ENCODE assay signal across 8 cellular contexts in genomic region chr14:24232121-24232644, GRCh38. TPM values are rescaled to one million over a fixed set of nuclear protein-coding genes. Genes with fewer than 3 reads are reported as not detected.
DNase-seq lines count a peak whose midpoint lies in the region; ATAC-seq and TF ChIP-seq lines count a peak whose summit lies in the region.

Gene NEDD8, minus strand, starts transcription at chr14:24232367. Its CDS starts 100 bp downstream, at chr14:24232267.

- TF ChIP-seq POLR2A in adrenal gland (IDR thresholded peaks at IDR 0.05) (peak in 1 of 2 donors; percentile 13), upper lobe of left lung (IDR thresholded peaks at IDR 0.05) (peak; percentile 18 to 74 (median 44))

- H3K4me3 ChIP-seq in adrenal gland, result peak within 1 kb of the TSS; percentile 23 to 86 (median 78)
- peak within 1 kb of the TSS; percentile 65 to 97 (median 91) for H3K4me3 ChIP-seq in heart right ventricle
- H3K4me3 ChIP-seq in upper lobe of left lung, result peak within 1 kb of the TSS; percentile 71 to 90 (median 79)

- peak; percentile 71 for ATAC-seq in HG02870 (IDR thresholded peaks at IDR 0.05; ENCODE audit: unreplicated experiment)
- ATAC-seq in heart right ventricle, result peak; percentile 89 to 96 (median 91)
- peak; percentile 94 to 95 for ATAC-seq in upper lobe of left lung (ENCODE audit: low FRiP score in 2 of 2)

- TF ChIP-seq CTCF in GM13976 (IDR thresholded peaks at IDR 0.05; ENCODE audit: borderline replicate concordance, control extremely low read depth, extremely low read depth, insufficient read depth, missing control alignments) (no peak), adrenal gland (IDR thresholded peaks at IDR 0.05) (no peak), heart right ventricle (IDR thresholded peaks at IDR 0.05) (no peak), upper lobe of left lung (IDR thresholded peaks at IDR 0.05) (peak in 2 of 6 experiments; percentile 6 to 7)

- DNase-seq in GM13976 (ENCODE audit: low spot score) (peak; percentile 88), NCI-H146 treated with DMSO at 0.1 percent for 48 hours (lab: John Stamatoyannopoulos, UW; ENCODE audit: unreplicated experiment) (peak; percentile 71), T-helper 1 cell (peak; percentile 69 to 94 (median 84)), adrenal gland (peak; percentile 86 to 97 (median 94)), heart right ventricle (peak; percentile 90 to 94), posterior vena cava (ENCODE audit: low spot score) (peak; percentile 98), upper lobe of left lung (peak; percentile 89 to 93)

- in situ Hi-C loops in GM13976 (cut with MboI; ENCODE audit: low sequenced_read_pairs, unreplicated experiment), result no loop called here

- intact Hi-C loops in adrenal gland (cut with DNase I), result no loop called here
- intact Hi-C loops in heart right ventricle (cut with DNase I), result loop anchor here in 2 of 10 donors (2.0 to 10.0 kb wide), 2 partner anchors 43 to 203 kb away; partner anchors contain the start of gene IPO4 (in 1 of the 2)
- intact Hi-C loops in posterior vena cava (cut with DNase I), result no loop called here

- no peaks in the 10 kb centered on the region for H3K9me3 ChIP-seq in adrenal gland (replicated peaks in 1 of 3)
- H3K9me3 ChIP-seq in heart right ventricle, result no peaks in the 10 kb centered on the region
- no peaks in the 10 kb centered on the region for H3K9me3 ChIP-seq in upper lobe of left lung

- TF ChIP-seq EP300 in upper lobe of left lung (IDR thresholded peaks at IDR 0.05), result no peak

- H3K27me3 ChIP-seq in adrenal gland (no peaks in the 10 kb centered on the region), heart right ventricle (no peaks in the 10 kb centered on the region), upper lobe of left lung (no peaks in the 10 kb centered on the region)

- H3K36me3 ChIP-seq in adrenal gland (replicated peaks in 1 of 2), result peaks cover 0 to 38% of the 10 kb centered on the region in 2 donors
- H3K36me3 ChIP-seq in heart right ventricle, result peaks cover 0 to 45% (median 16%) of the 10 kb centered on the region in 9 donors
- H3K36me3 ChIP-seq in upper lobe of left lung, result peaks cover 6 to 40% (median 21%) of the 10 kb centered on the region in 4 donors

- 0% methylated on average over 14 to 30 of the region's 30 CpGs for WGBS in adrenal gland, 4 donors
- 0% methylated on average over 30 of the region's 30 CpGs for WGBS in heart right ventricle, 2 donors
- WGBS in upper lobe of left lung, 2 donors, result 0 to 1% methylated on average over 14 to 29 of the region's 30 CpGs

- H3K4me1 ChIP-seq in adrenal gland (replicated peaks in 1 of 2) (peaks cover 29 to 47% of the 10 kb centered on the region in 2 donors), heart right ventricle (peaks cover 18 to 47% (median 34%) of the 10 kb centered on the region in 9 donors), upper lobe of left lung (peaks cover 22 to 49% (median 29%) of the 10 kb centered on the region in 4 donors)

- H3K27ac ChIP-seq in adrenal gland (peak within 1 kb of the TSS; percentile 45 to 99 (median 82)), heart right ventricle (peak within 1 kb of the TSS; percentile 74 to 97 (median 90)), upper lobe of left lung (peak within 1 kb of the TSS; percentile 88 to 92 (median 91))

RNA-seq across cellular contexts. Expression of gene NEDD8, which starts in this region (rescaled TPM):
- total RNA-seq in adrenal gland (100 to 1,000 TPM; 154 to 376 (median 208) TPM), heart right ventricle (100 to 1,000 TPM; 178 to 228 (median 199) TPM), posterior vena cava (100 to 1,000 TPM; 121 to 125 TPM), upper lobe of left lung (100 to 1,000 TPM in 4 of 6 donors, 10 to 100 TPM in 2; 39.8 to 144 (median 121) TPM)
- polyA plus RNA-seq in adrenal gland (100 to 1,000 TPM; 136 to 448 (median 215) TPM), heart right ventricle (100 to 1,000 TPM; 154 to 325 TPM)

Comparison
In these comparisons a context has a peak if more than half of its experiments do, and no peak if none do; other contexts are left out.
1. Peak in every context shown above with its lines: DNase-seq, ATAC-seq, H3K4me3 ChIP-seq and H3K27ac ChIP-seq.